In the genomic region with DNA sequence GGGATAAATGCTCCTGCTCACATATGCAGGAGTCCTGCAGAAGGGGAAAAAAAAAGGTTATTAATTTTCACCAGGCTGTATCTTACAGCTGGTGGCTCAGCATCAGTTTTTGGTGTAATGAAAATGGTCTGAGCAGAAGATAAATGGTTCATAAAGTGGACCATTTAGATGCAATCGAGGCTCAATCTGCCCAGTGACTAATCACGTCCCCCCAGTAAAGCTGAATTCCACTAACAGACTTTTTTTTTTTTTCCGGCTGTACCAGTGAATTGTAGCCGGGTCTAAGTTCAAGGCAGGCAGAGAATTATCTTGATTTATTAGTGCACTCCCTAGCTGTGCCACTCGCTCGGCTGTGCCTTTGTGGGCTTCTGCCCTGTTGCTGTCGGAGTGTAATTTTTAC, we compare ENCODE assay signal across 30 cellular contexts.
"Had no signal": no experiment of that assay in that cellular context is flagged by ENCODE, and none has a peak within 500 bp of the region (broad histone marks: within the 10 kb centered on the region; RNA-seq: fewer than 3 reads in every experiment).

No MANE protein-coding gene starts in this region.

- H3K27ac Mint-ChIP-seq: activated CD8-positive, alpha-beta T cell treated with anti-CD3 and anti-CD28 coated beads for 36 hours; activated naive CD4-positive, alpha-beta T cell treated with anti-CD3 and anti-CD28 coated beads, Interleukin-2, amount 50 U/mL, for 24 hours; activated naive CD8-positive, alpha-beta T cell treated with anti-CD3 and anti-CD28 coated beads, Interleukin-2, amount 10 ng/mL, durations not matched to agents 7 days and 5 days; activated T-cell treated with anti-CD3 and anti-CD28 coated beads, Interleukin-2, amount 50 U/mL, for 24 hours; activated T-helper 2 cell treated with anti-CD3 and anti-CD28 coated beads, Interferon-gamma antibody, Interleukin-2, Interleukin-4, amounts not matched to agents 10 μg/mL and 5 μg/mL and 100 μg/mL, durations not matched to agents 14 hours and 24 hours and 36 hours had no signal

- H3K27me3 Mint-ChIP-seq: activated CD8-positive, alpha-beta T cell treated with anti-CD3 and anti-CD28 coated beads for 36 hours; activated naive CD8-positive, alpha-beta T cell treated with anti-CD3 and anti-CD28 coated beads, Interleukin-2, amount 10 ng/mL, durations not matched to agents 7 days and 5 days; activated T-cell treated with anti-CD3 and anti-CD28 coated beads, Interleukin-2, amount 50 U/mL, for 24 hours had no signal

- H3K4me1 ChIP-seq: ascending aorta, breast epithelium, Peyer's patch had no signal

- H3K36me3 Mint-ChIP-seq: activated naive CD4-positive, alpha-beta T cell treated with anti-CD3 and anti-CD28 coated beads, Interleukin-2, amount 50 U/mL, for 24 hours; activated naive CD8-positive, alpha-beta T cell treated with anti-CD3 and anti-CD28 coated beads, Interleukin-2, amount 10 ng/mL, durations not matched to agents 7 days and 5 days had no signal

- DNase-seq: activated CD4-positive, alpha-beta T cell treated with anti-CD3 and anti-CD28 coated beads for 1 hour; activated CD4-positive, alpha-beta T cell treated with anti-CD3 and anti-CD28 coated beads for 48 hours; activated CD4-positive, CD25-positive, alpha-beta regulatory T cell; activated CD8-positive, alpha-beta T cell treated with anti-CD3 and anti-CD28 coated beads for 36 hours; activated gamma-delta T cell; activated naive CD4-positive, alpha-beta T cell treated with Interleukin-2 at 50 U/mL for 16 hours; activated naive CD8-positive, alpha-beta T cell treated with anti-CD3 and anti-CD28 coated beads, Interleukin-2, amount 10 ng/mL, durations not matched to agents 7 days and 5 days; activated T-cell treated with anti-CD3 and anti-CD28 coated beads, Interleukin-2, amount 50 U/mL, for 24 hours; amygdala; NCI-H1092 treated with DMSO at 0.1 percent for 48 hours; NCI-H146; NCI-H187; NCI-H2029 treated with DMSO at 0.1 percent for 48 hours; NCI-H2107; NCI-H2171; NCI-H446; NCI-H524; NCI-H69; NK-92 treated with Interleukin-12 subunit alpha and Interleukin-12 subunit beta, amount 100 ng/mL, for 24 hours; PC-3; Peyer's patch; RPMI8226; SHP77 treated with DMSO at 0.1 percent for 48 hours; T1000; WERI-Rb-1 had no signal

- H3K27ac ChIP-seq: ascending aorta, breast epithelium, Peyer's patch, WERI-Rb-1 had no signal

- H3K9me3 ChIP-seq: ascending aorta, breast epithelium, Peyer's patch had no signal

- H3K9me3 Mint-ChIP-seq: activated CD8-positive, alpha-beta T cell treated with anti-CD3 and anti-CD28 coated beads for 36 hours; activated T-cell treated with anti-CD3 and anti-CD28 coated beads, Interleukin-2, amount 50 U/mL, for 24 hours had no signal

- H3K4me3 ChIP-seq: ascending aorta, breast epithelium, K562, Peyer's patch had no signal

- H3K4me1 Mint-ChIP-seq: activated naive CD4-positive, alpha-beta T cell treated with anti-CD3 and anti-CD28 coated beads, Interleukin-2, amount 50 U/mL, for 24 hours had no signal

- H3K36me3 ChIP-seq: ascending aorta, breast epithelium, Peyer's patch, WERI-Rb-1 had no signal

- H3K4me3 Mint-ChIP-seq: activated CD8-positive, alpha-beta T cell treated with anti-CD3 and anti-CD28 coated beads for 36 hours; activated naive CD4-positive, alpha-beta T cell treated with anti-CD3 and anti-CD28 coated beads, Interleukin-2, amount 50 U/mL, for 24 hours; activated naive CD8-positive, alpha-beta T cell treated with anti-CD3 and anti-CD28 coated beads, Interleukin-2, amount 10 ng/mL, durations not matched to agents 7 days and 5 days; activated T-cell treated with anti-CD3 and anti-CD28 coated beads, Interleukin-2, amount 50 U/mL, for 24 hours had no signal

- H3K27me3 ChIP-seq: ascending aorta, breast epithelium, Peyer's patch had no signal
